ENCODE assay signal across 1 cellular context in genomic region chr12:65532744-65533143, GRCh38.
TF ChIP-seq lines count a peak whose summit lies in the region.

No MANE protein-coding gene starts in this region.

TF ChIP-seq in WTC11, 78 proteins besides CTCF, POLR2A, EP300 and RAD21 (continued from another document):
- TF ChIP-seq HMGXB4 (CRISPR knock-in tag; IDR thresholded peaks at IDR 0.05), result no peak
- no peak for TF ChIP-seq ATF3 (CRISPR knock-in tag; conservative IDR thresholded peaks at IDR 0.05)
- no peak for TF ChIP-seq ELF4 (CRISPR knock-in tag; IDR thresholded peaks at IDR 0.05; ENCODE audit: low read depth)
